25 cellular contexts compared by ENCODE assay signal in the genomic region with DNA sequence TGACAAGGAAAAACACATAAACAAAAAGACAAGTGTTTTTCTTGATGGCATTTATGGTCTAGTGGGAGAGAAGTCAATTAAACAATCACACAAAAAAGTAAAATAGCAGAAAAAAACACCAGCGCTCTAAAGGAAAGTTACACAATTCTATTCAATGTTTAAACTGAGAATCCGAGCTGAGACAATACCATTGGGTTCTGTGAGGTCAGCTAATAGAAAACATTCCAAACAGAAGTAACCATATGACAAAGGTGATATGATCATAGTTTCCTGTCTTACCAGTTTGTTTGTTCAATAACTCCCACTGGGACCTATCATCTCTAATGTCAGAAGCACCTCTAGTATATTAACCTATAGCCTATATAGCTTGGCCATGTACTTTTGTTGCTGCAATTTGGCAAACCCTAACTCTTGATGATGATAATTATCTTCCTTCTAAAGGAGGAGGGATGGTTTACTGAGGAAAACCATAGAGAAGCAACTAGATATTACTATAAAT.
"Had no signal": no experiment of that assay in that cellular context is flagged by ENCODE, and none has a peak within 500 bp of the region (broad histone marks: within the 10 kb centered on the region; RNA-seq: fewer than 3 reads in every experiment).

No MANE protein-coding gene starts in this region.

- H3K27me3 ChIP-seq: esophagus muscularis mucosa, gastroesophageal sphincter, right atrium auricular region, suprapubic skin, transverse colon had no signal

- DNase-seq: activated CD4-positive, alpha-beta T cell treated with anti-CD3 and anti-CD28 coated beads for 1 hour; activated CD4-positive, alpha-beta T cell treated with anti-CD3 and anti-CD28 coated beads, Interleukin-2, amount 50 U/mL, for 1 hour; activated CD8-positive, alpha-beta T cell treated with anti-CD3 and anti-CD28 coated beads, Interleukin-2, amount 10 ng/mL, durations not matched to agents 7 days and 5 days; activated gamma-delta T cell; activated naive CD4-positive, alpha-beta T cell treated with anti-CD3 and anti-CD28 coated beads, Interleukin-2, amount 50 U/mL, for 16 hours; activated naive CD8-positive, alpha-beta T cell treated with anti-CD3 and anti-CD28 coated beads, Interleukin-2, amount 50 U/mL, for 24 hours; central memory CD4-positive, alpha-beta T cell; effector memory CD4-positive, alpha-beta T cell; head of caudate nucleus; hypothalamus; left ventricle myocardium superior; pancreas; psoas muscle; stimulated activated CD4-positive, alpha-beta T cell treated with anti-CD3 and anti-CD28 coated beads, Interleukin-4, amount 100 ng/mL, for 4 hours; stimulated activated naive CD8-positive, alpha-beta T cell treated with anti-CD3 and anti-CD28 coated beads, Interleukin-15, amount 100 ng/mL, for 72 hours; T-helper 9 cell; transverse colon had no signal

- ATAC-seq: activated CD8-positive, alpha-beta T cell treated with anti-CD3 and anti-CD28 coated beads, Interleukin-2, amount 10 ng/mL, durations not matched to agents 7 days and 5 days; activated naive CD8-positive, alpha-beta T cell treated with anti-CD3 and anti-CD28 coated beads, Interleukin-2, amount 50 U/mL, for 24 hours; gastroesophageal sphincter; left ventricle myocardium superior; natural killer cell treated with Interleukin-12 subunit alpha and Interleukin-12 subunit beta and Interleukin-15 and Interleukin-18, amount 100 ng/mL, for 72 hours; pancreas; psoas muscle; stimulated activated naive CD8-positive, alpha-beta T cell treated with anti-CD3 and anti-CD28 coated beads, Interleukin-15, amount 100 ng/mL, for 72 hours had no signal

- FAIRE-seq: colon, islet of Langerhans, pancreas, urothelium cell line had no signal

- H3K36me3 ChIP-seq: esophagus muscularis mucosa, gastroesophageal sphincter, pancreas, right atrium auricular region, suprapubic skin, transverse colon had no signal

- H3K4me3 ChIP-seq: esophagus muscularis mucosa, gastroesophageal sphincter, pancreas, psoas muscle, right atrium auricular region, suprapubic skin, transverse colon had no signal
